ENCODE assay signal across 19 cellular contexts in the genomic region with DNA sequence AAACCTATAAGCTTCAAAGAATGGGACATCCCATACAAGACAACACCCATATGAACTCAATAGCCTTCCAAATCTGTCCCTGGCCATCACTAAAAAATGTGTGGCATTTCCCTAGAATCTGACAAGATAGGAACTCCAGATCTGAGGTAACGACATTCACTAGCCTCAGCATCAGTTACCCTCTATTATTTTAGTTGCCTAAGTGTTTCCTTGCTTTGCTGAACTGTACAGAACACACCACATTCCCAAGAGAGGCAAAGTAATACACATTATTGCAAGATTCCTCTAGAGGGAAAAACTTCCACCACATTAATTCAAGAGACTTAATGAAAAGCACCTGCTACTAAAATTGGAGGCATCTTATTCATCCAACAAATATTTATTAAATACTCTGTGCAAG.
"Had no signal": no experiment of that assay in that cellular context is flagged by ENCODE, and none has a peak within 500 bp of the region (broad histone marks: within the 10 kb centered on the region; RNA-seq: fewer than 3 reads in every experiment).

No MANE protein-coding gene starts in this region.

- ATAC-seq: activated CD4-positive, alpha-beta T cell treated with anti-CD3 and anti-CD28 coated beads for 36 hours; activated CD8-positive, alpha-beta memory T cell treated with anti-CD3 and anti-CD28 coated beads, Interleukin-2, amount 10 ng/mL, durations not matched to agents 7 days and 5 days; activated naive CD4-positive, alpha-beta T cell treated with anti-CD3 and anti-CD28 coated beads, Interleukin-2, amount 50 U/mL, for 72 hours; activated T-cell treated with anti-CD3 and anti-CD28 coated beads, Interleukin-2, amount 50 U/mL, for 4 hours; left lung; naive thymus-derived CD8-positive, alpha-beta T cell; stimulated activated effector memory CD8-positive, alpha-beta T cell treated with anti-CD3 and anti-CD28 coated beads, Interleukin-12 subunit alpha, Interleukin-12 subunit beta, amount 100 ng/mL, for 72 hours had no signal

- H3K9me3 ChIP-seq: breast epithelium, left lung, neutrophil, uterus had no signal

- H3K4me1 ChIP-seq: breast epithelium, uterus had no signal

- H3K27ac ChIP-seq: breast epithelium, left lung, neutrophil, uterus had no signal

- H3K4me3 ChIP-seq: breast epithelium, left lung, uterus had no signal

- DNase-seq: activated CD4-positive, alpha-beta memory T cell treated with anti-CD3 and anti-CD28 coated beads for 36 hours; activated CD4-positive, alpha-beta T cell treated with anti-CD3 and anti-CD28 coated beads for 36 hours; activated CD8-positive, alpha-beta memory T cell treated with anti-CD3 and anti-CD28 coated beads, Interleukin-2, amount 10 ng/mL, durations not matched to agents 7 days and 5 days; activated gamma-delta T cell; activated T-cell treated with anti-CD3 and anti-CD28 coated beads, Interleukin-2, amount 50 U/mL, for 4 hours; effector memory CD4-positive, alpha-beta T cell; hypothalamus; kidney; left lung; mammary epithelial cell; naive thymus-derived CD8-positive, alpha-beta T cell; posterior cingulate gyrus; retina; uterus; WERI-Rb-1 had no signal

- H3K27me3 ChIP-seq: breast epithelium, left lung, neutrophil, uterus had no signal

- H3K36me3 ChIP-seq: breast epithelium, uterus had no signal
